In the genomic region with DNA sequence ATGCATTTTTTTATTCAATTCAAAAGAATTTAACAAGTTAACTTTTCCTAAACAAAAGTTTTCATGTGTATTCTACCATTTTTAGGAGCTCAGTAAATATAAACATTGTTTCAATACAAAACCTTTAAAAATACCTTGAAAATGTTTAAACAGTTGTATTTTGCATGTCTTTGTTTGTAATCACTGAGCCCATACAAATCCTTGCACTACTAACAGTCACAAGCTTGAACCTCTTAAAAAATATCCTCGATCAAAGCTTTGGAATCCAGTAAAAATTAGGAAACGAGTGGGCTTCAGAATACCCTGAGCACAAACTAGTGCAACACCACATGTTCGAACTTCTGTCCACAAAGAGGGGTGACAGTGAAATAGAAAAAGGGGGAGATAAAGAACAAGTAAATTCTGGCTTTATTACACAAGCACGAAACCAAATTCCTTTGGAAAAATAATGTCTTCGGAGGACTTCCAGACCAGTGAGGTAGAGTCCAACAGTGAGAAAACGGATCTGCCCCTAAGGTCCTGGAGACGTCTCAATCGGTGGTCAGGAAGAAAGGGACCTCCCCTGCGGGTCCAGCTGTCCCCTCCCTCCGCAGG, we compare ENCODE assay signal across 8 cellular contexts. TPM values are rescaled to one million over a fixed set of nuclear protein-coding genes. Genes with fewer than 3 reads are reported as not detected.
DNase-seq lines count a peak whose midpoint lies in the region; ATAC-seq and TF ChIP-seq lines count a peak whose summit lies in the region.

No MANE protein-coding gene starts in this region.

- H3K9me3 ChIP-seq in AG04450 (ENCODE audit: control insufficient read depth, insufficient read depth, low read length) (no peaks in the 10 kb centered on the region), HUES48 (ENCODE audit: control insufficient read depth, insufficient read depth, low read length) (no peaks in the 10 kb centered on the region), mammary epithelial cell (replicated peaks; ENCODE audit: insufficient read depth, low read length) (no peaks in the 10 kb centered on the region), mucosa of stomach (ENCODE audit: control insufficient read depth, low read length) (no peaks in the 10 kb centered on the region)

- intact Hi-C loops in mammary epithelial cell (cut with micrococcal nuclease): no loop called here

- 10% methylated on average over 6 of the region's 10 CpGs for WGBS in mammary epithelial cell (ENCODE audit: low coverage, missing lambda C conversion rate)

- CTCF ChIA-PET in AG04450 (lab: Charles Lee) (interaction anchor here (0.6 to 4.9 kb wide), 18 partner anchors 10 to 493 kb away, joined by 3 to 55 read pairs (median 4); no protein-coding TSS in a partner anchor), mammary epithelial cell (lab: Charles Lee; ENCODE audit: low non-redundant PET) (interaction anchor here (0.6 to 1.3 kb wide), 6 partner anchors 58 to 483 kb away, joined by 3 to 13 read pairs (median 8); no protein-coding TSS in a partner anchor)

- H3K4me1 ChIP-seq in HUES48 (ENCODE audit: control insufficient read depth, insufficient read depth, low read length) (peaks cover 12% of the 10 kb centered on the region; the same call in 1 of the 2 replicates), mammary epithelial cell (ENCODE audit: insufficient read depth, low read length) (peaks cover 6% of the 10 kb centered on the region), mucosa of stomach (ENCODE audit: control insufficient read depth, insufficient read depth, low read length) (no peaks in the 10 kb centered on the region)

- peak overlapping the region; percentile 66 for H3K27ac ChIP-seq in AG04450 (ENCODE audit: low read depth, low read length)
- H3K27ac ChIP-seq in HUES48 (ENCODE audit: low read depth, low read length): peak overlapping the region; percentile 86
- peak overlapping the region; percentile 81 for H3K27ac ChIP-seq in mammary epithelial cell (ENCODE audit: insufficient read depth, low read depth, low read length)

- TF ChIP-seq CTCF in AG04450 (IDR thresholded peaks at IDR 0.05; ENCODE audit: low read depth, low read length): no peak
- TF ChIP-seq CTCF in mammary epithelial cell (conservative IDR thresholded peaks at IDR 0.05 in 1 of 2, IDR thresholded peaks at IDR 0.05 in 1 of 2; ENCODE audit: extremely low read depth in 1 of 2, insufficient read depth in 1 of 2, low read depth in 1 of 2, low read length in 2 of 2): no peak
- no peak for TF ChIP-seq CTCF in GM13976 (IDR thresholded peaks at IDR 0.05; ENCODE audit: borderline replicate concordance, control extremely low read depth, extremely low read depth, insufficient read depth, missing control alignments)

- POLR2A ChIA-PET in AG04450 (lab: Yijun Ruan, JAX): no interaction called here

- peak overlapping the region; percentile 86 for H3K4me2 ChIP-seq in mammary epithelial cell (ENCODE audit: insufficient read depth, low read depth, low read length)

- H3K9ac ChIP-seq in HUES48 (ENCODE audit: low read depth, low read length) (peak overlapping the region; percentile 68), mammary epithelial cell (ENCODE audit: insufficient read depth, low read length) (peak overlapping the region; percentile 82), mucosa of stomach (ENCODE audit: low read length) (peak overlapping the region; percentile 87)

- H4K20me1 ChIP-seq in mammary epithelial cell (ENCODE audit: insufficient read depth, low read length): no peaks in the 10 kb centered on the region

- in situ Hi-C loops in mammary epithelial cell (cut with MboI; ENCODE audit: low sequenced_read_pairs in 2 of 2): loop anchor here in 1 of 2 donors (5.0 to 10.0 kb wide), 2 partner anchors 117 to 485 kb away; no protein-coding TSS in a partner anchor
- in situ Hi-C loops in GM13976 (cut with MboI; ENCODE audit: low sequenced_read_pairs, unreplicated experiment): no loop called here

- no peaks in the 10 kb centered on the region for H3K27me3 ChIP-seq in AG04450 (ENCODE audit: control insufficient read depth, insufficient read depth, low read length)
- H3K27me3 ChIP-seq in HUES48 (ENCODE audit: control insufficient read depth, insufficient read depth, low read length): no peaks in the 10 kb centered on the region
- no peaks in the 10 kb centered on the region for H3K27me3 ChIP-seq in mammary epithelial cell (ENCODE audit: insufficient read depth, low read length)
- no peaks in the 10 kb centered on the region for H3K27me3 ChIP-seq in mucosa of stomach (ENCODE audit: control insufficient read depth, insufficient read depth, low read length)

- peak overlapping the region; percentile 83 for H2AFZ ChIP-seq in mammary epithelial cell (ENCODE audit: low read depth, low read length)

- H3K79me2 ChIP-seq in mammary epithelial cell (ENCODE audit: insufficient read depth, low read length): peaks cover 26% of the 10 kb centered on the region

- dilution Hi-C loops in mammary epithelial cell (cut with HindIII; ENCODE audit: low sequenced_read_pairs): loop anchor here (5.0 kb wide), 1 partner anchor 73 kb away; no protein-coding TSS in a partner anchor

- BruUV-seq in mammary epithelial cell (replicated peaks; lab: Mats Ljungman, UMichigan): TSS peak; percentile 57

- DNase-seq in AG04450 (ENCODE audit: low read depth, low spot score) (no peak), mammary epithelial cell (no peak), NCI-H1694 treated with DMSO at 0.1 percent for 48 hours (lab: John Stamatoyannopoulos, UW) (no peak), GM13976 (ENCODE audit: low spot score) (no peak), CD1c-positive myeloid dendritic cell (ENCODE audit: extremely low spot score) (no peak)

- no peak for ATAC-seq in HG02884 (IDR thresholded peaks at IDR 0.05; ENCODE audit: unreplicated experiment)

- H3K4me3 ChIP-seq in AG04450 (ENCODE audit: low read depth, low read length): peak overlapping the region; percentile 95
- peak overlapping the region; percentile 95 for H3K4me3 ChIP-seq in HUES48 (ENCODE audit: low read depth, low read length)
- H3K4me3 ChIP-seq in mammary epithelial cell (replicated peaks in 1 of 3; ENCODE audit: insufficient read depth in 1 of 3, low read depth in 2 of 3, low read length in 3 of 3): peak overlapping the region; percentile 74 to 99 (median 90)
- peak overlapping the region; percentile 18 for H3K4me3 ChIP-seq in mucosa of stomach (ENCODE audit: low read length)

- H3K36me3 ChIP-seq in HUES48 (ENCODE audit: control insufficient read depth, insufficient read depth, low read length): no peaks in the 10 kb centered on the region
- no peaks in the 10 kb centered on the region for H3K36me3 ChIP-seq in mammary epithelial cell (ENCODE audit: insufficient read depth, low read length)
- no peaks in the 10 kb centered on the region for H3K36me3 ChIP-seq in mucosa of stomach (ENCODE audit: control insufficient read depth, insufficient read depth, low read length)

RNA-seq across cellular contexts. Expression of a gene that starts 1.5 kb away (rescaled TPM):
- polyA plus RNA-seq in AG04450 (2011; rRNA removed) (15.8 and 16.9 TPM in 2 replicates), mammary epithelial cell (14.0 TPM)
- polyA minus RNA-seq in AG04450 (2011; rRNA and poly(A)+ RNA removed): 6.6 and 6.8 TPM in 2 replicates
- 10 to 100 TPM; 32.2 to 37.8 TPM for total RNA-seq in mammary epithelial cell
- 15.1 TPM for polyA minus RNA-seq in mammary epithelial cell

Comparison
In these comparisons a context has a peak if more than half of its experiments do, and no peak if none do; other contexts are left out.
1. H3K4me3 ChIP-seq: peak in every context shown above with its lines; median percentile 95 in AG04450; 95 in HUES48; 90 in mammary epithelial cell; 18 in mucosa of stomach.